In the genomic region with DNA sequence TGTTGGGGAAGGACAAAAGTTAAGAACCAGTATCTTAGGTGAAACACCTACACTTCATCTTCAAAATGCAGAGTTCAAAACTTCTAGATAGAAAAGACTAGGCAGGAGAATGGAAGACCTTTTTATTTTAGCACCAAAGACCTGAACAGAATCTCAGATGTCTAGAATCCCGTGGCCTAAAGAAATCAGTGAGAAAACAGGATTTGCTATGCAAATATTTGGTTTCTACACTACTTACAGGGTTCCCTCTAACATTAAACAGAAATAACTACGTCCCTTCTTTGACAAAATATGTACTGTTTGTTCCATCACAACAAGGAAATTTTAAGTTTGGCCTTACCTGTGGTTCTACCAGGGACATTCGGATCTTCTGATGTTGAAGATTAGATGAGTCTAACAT, we compare ENCODE assay signal across 27 cellular contexts.
"Had no signal": no experiment of that assay in that cellular context is flagged by ENCODE, and none has a peak within 500 bp of the region (broad histone marks: within the 10 kb centered on the region; RNA-seq: fewer than 3 reads in every experiment).

No MANE protein-coding gene starts in this region.

- H3K27ac ChIP-seq: breast epithelium, esophagus squamous epithelium, heart right ventricle, parathyroid adenoma, suprapubic skin, tibial artery, upper lobe of right lung, VCaP had no signal

- H3K27me3 Mint-ChIP-seq: central memory CD8-positive, alpha-beta T cell; dendritic cell treated with granulocyte-macrophage colony-stimulating factor and Interleukin-4, amounts not matched to agents 40 ng/mL and 50 ng/mL, for 4 days; naive thymus-derived CD8-positive, alpha-beta T cell had no signal

- H3K4me3 ChIP-seq: breast epithelium, esophagus squamous epithelium, heart right ventricle, suprapubic skin, tibial artery, upper lobe of right lung had no signal

- H3K9me3 Mint-ChIP-seq: activated naive CD4-positive, alpha-beta T cell treated with anti-CD3 and anti-CD28 coated beads, Interleukin-2, amount 50 U/mL, for 72 hours; activated T-cell treated with anti-CD3 and anti-CD28 coated beads, Interleukin-2, amount 50 U/mL, for 4 hours; activated T-helper 2 cell treated with anti-CD3 and anti-CD28 coated beads, Interferon-gamma antibody, Interleukin-2, Interleukin-4, amounts not matched to agents 10 μg/mL and 5 μg/mL and 100 μg/mL, durations not matched to agents 14 hours and 24 hours and 36 hours; central memory CD8-positive, alpha-beta T cell; dendritic cell treated with granulocyte-macrophage colony-stimulating factor and Interleukin-4, amounts not matched to agents 40 ng/mL and 50 ng/mL, for 4 days; endodermal cell; naive thymus-derived CD8-positive, alpha-beta T cell; neural crest cell had no signal

- H3K27ac Mint-ChIP-seq: activated naive CD4-positive, alpha-beta T cell treated with anti-CD3 and anti-CD28 coated beads, Interleukin-2, amount 50 U/mL, for 72 hours; activated T-helper 2 cell treated with anti-CD3 and anti-CD28 coated beads, Interferon-gamma antibody, Interleukin-2, Interleukin-4, amounts not matched to agents 10 μg/mL and 5 μg/mL and 100 μg/mL, durations not matched to agents 14 hours and 24 hours and 36 hours; dendritic cell treated with granulocyte-macrophage colony-stimulating factor and Interleukin-4, amounts not matched to agents 40 ng/mL and 50 ng/mL, for 4 days; endodermal cell; naive thymus-derived CD8-positive, alpha-beta T cell had no signal

- H3K4me3 Mint-ChIP-seq: activated T-cell treated with anti-CD3 and anti-CD28 coated beads, Interleukin-2, amount 50 U/mL, for 4 hours; central memory CD8-positive, alpha-beta T cell; dendritic cell treated with granulocyte-macrophage colony-stimulating factor and Interleukin-4, amounts not matched to agents 40 ng/mL and 50 ng/mL, for 4 days; endodermal cell; naive thymus-derived CD8-positive, alpha-beta T cell; neural crest cell had no signal

- H3K4me1 ChIP-seq: breast epithelium, esophagus squamous epithelium, heart right ventricle, parathyroid adenoma, suprapubic skin, upper lobe of right lung had no signal

- H3K27me3 ChIP-seq: breast epithelium, esophagus squamous epithelium, heart right ventricle, suprapubic skin, tibial artery, upper lobe of right lung had no signal

- DNase-seq: activated CD4-positive, alpha-beta T cell treated with anti-CD3 and anti-CD28 coated beads for 48 hours; activated CD4-positive, alpha-beta T cell treated with anti-CD3 and anti-CD28 coated beads, Interleukin-2, amount 50 U/mL, for 48 hours; activated CD8-positive, alpha-beta memory T cell treated with anti-CD3 and anti-CD28 coated beads for 24 hours; activated T-cell treated with anti-CD3 and anti-CD28 coated beads, Interleukin-2, amount 50 U/mL, for 4 hours; endodermal cell; esophagus squamous epithelium; foreskin melanocyte; heart right ventricle; midbrain; naive thymus-derived CD8-positive, alpha-beta T cell; nucleus accumbens; right cardiac atrium; stimulated activated CD4-positive, alpha-beta T cell treated with anti-CD3 and anti-CD28 coated beads, Interleukin-15, amount 100 ng/mL, for 24 hours; stimulated activated CD4-positive, alpha-beta T cell treated with anti-CD3 and anti-CD28 coated beads, Interleukin-2, amount 100 ng/mL, for 24 hours; stimulated activated naive CD4-positive, alpha-beta T cell; T-helper 9 cell; tibial artery; upper lobe of right lung had no signal

- ATAC-seq: activated naive CD4-positive, alpha-beta T cell treated with anti-CD3 and anti-CD28 coated beads, Interleukin-2, amount 50 U/mL, for 72 hours; activated T-cell treated with anti-CD3 and anti-CD28 coated beads, Interleukin-2, amount 50 U/mL, for 4 hours; heart right ventricle; naive thymus-derived CD8-positive, alpha-beta T cell; right cardiac atrium; upper lobe of right lung had no signal

- H3K79me2 ChIP-seq: parathyroid adenoma had no signal

- H3K4me1 Mint-ChIP-seq: central memory CD8-positive, alpha-beta T cell; endodermal cell; neural crest cell had no signal

- H3K9me3 ChIP-seq: breast epithelium, esophagus squamous epithelium, heart right ventricle, suprapubic skin, tibial artery, upper lobe of right lung had no signal
